Comparison of ENCODE assay signal across 8 cellular contexts in genomic region chr1:232620356-232620841, GRCh38. TPM values are rescaled to one million over a fixed set of nuclear protein-coding genes. Genes with fewer than 3 reads are reported as not detected.
DNase-seq lines count a peak whose midpoint lies in the region; ATAC-seq and TF ChIP-seq lines count a peak whose summit lies in the region.

No MANE protein-coding gene starts in this region.

- no peak overlapping the region for H3K27ac Mint-ChIP-seq in T-helper 17 cell

- H3K4me1 Mint-ChIP-seq in T-helper 17 cell, result peaks cover 6% of the 10 kb centered on the region

- H3K4me3 Mint-ChIP-seq in T-helper 17 cell, result no peak overlapping the region

- peaks cover 2% of the 10 kb centered on the region for H3K36me3 Mint-ChIP-seq in T-helper 17 cell (ENCODE audit: low read depth)

- peaks cover 29% of the 10 kb centered on the region for H3K27me3 Mint-ChIP-seq in T-helper 17 cell

- no peaks in the 10 kb centered on the region for H3K9me3 ChIP-seq in T-helper 17 cell (ENCODE audit: control insufficient read depth, low read length, poor library complexity, severe bottlenecking)

- TF ChIP-seq CTCF in NB4 (IDR thresholded peaks at IDR 0.05; ENCODE audit: low read depth, low read length), result no peak
- no peak for TF ChIP-seq CTCF in fibroblast of villous mesenchyme (IDR thresholded peaks at IDR 0.05; ENCODE audit: insufficient read depth, low read depth, low read length)
- TF ChIP-seq CTCF in omental fat pad (IDR thresholded peaks at IDR 0.05), result no peak

- TF ChIP-seq POLR2A in NB4 (IDR thresholded peaks at IDR 0.05; ENCODE audit: extremely low read depth, insufficient read length), result no peak

- ATAC-seq in omental fat pad (ENCODE audit: low FRiP score) (peak; percentile 24), T-helper 17 cell (no peak), HG03457 (IDR thresholded peaks at IDR 0.05; ENCODE audit: unreplicated experiment) (no peak)

- peak; percentile 70 for DNase-seq in NB4 (ENCODE audit: low read depth)
- DNase-seq in SHP77 (lab: John Stamatoyannopoulos, UW), result peak; percentile 85 to 86
- DNase-seq in fibroblast of villous mesenchyme (ENCODE audit: low read depth), result peak; percentile 87
- no peak for DNase-seq in omental fat pad (ENCODE audit: low spot score)
- no peak for DNase-seq in T-helper 17 cell
- no peak for DNase-seq in activated T-cell treated with anti-CD3 and anti-CD28 coated beads, Interleukin-2, amount 50 U/mL, for 1 hour
- DNase-seq in stimulated activated CD4-positive, alpha-beta T cell treated with anti-CD3 and anti-CD28 coated beads, Interleukin-15, amount 100 ng/mL, for 24 hours, result no peak

- no peak overlapping the region for H3K4me3 ChIP-seq in NB4 (ENCODE audit: low read depth, low read length)
- H3K4me3 ChIP-seq in fibroblast of villous mesenchyme (ENCODE audit: low read depth, low read length), result no peak overlapping the region

RNA-seq across cellular contexts. Expression of gene SIPA1L2, which starts 9.5 kb away (rescaled TPM):
- total RNA-seq in fibroblast of villous mesenchyme (5.6 and 6.1 TPM in 2 replicates), omental fat pad (100 to 1,000 TPM in 1 of 4 donors, 10 to 100 TPM in 3; 20.5 to 111 (median 39.8) TPM), T-helper 17 cell (1 to 10 TPM; 1.3 to 3.3 TPM)

Comparison
In these comparisons a context has a peak if more than half of its experiments do, and no peak if none do; other contexts are left out.
1. DNase-seq: peak in NB4 (single experiment), SHP77 (2 of 2) and fibroblast of villous mesenchyme (single experiment); none in omental fat pad (single experiment), T-helper 17 cell (0 of 3), activated T-cell treated with anti-CD3 and anti-CD28 coated beads, Interleukin-2, amount 50 U/mL, for 1 hour (single experiment) and stimulated activated CD4-positive, alpha-beta T cell treated with anti-CD3 and anti-CD28 coated beads, Interleukin-15, amount 100 ng/mL, for 24 hours (single experiment).